ENCODE assay signal across 8 cellular contexts in the genomic region with DNA sequence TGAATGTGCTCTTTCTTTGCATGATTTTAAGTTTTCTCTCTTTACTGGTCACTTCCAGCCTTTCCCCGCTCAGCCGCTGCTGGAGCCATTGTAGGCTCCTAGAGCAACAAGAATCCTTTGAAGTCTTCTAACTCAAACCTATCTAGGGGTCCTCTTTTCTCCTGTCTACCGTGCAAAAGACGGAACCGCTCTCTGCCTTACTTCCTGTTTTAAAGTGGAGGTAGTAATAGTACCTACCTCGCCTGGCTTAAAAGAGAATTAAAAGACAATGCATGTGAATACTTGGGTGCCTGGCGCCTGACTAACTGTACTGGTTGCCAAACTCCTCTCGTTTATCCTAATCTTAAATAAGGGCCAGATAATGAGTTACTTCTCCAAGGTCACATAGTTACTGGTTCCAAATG. TPM values are rescaled to one million over a fixed set of nuclear protein-coding genes. Genes with fewer than 3 reads are reported as not detected.
A peak's percentile ranks its signal among the peaks of the same experiment; 100 is the strongest.
DNase-seq lines count a peak whose midpoint lies in the region; TF ChIP-seq lines count a peak whose summit lies in the region.

No MANE protein-coding gene starts in this region.

- peak overlapping the region; percentile 95 for H3K27ac Mint-ChIP-seq in progenitor cell of endocrine pancreas

- CTCF ChIA-PET in SK-N-SH (lab: Yijun Ruan, JAX) = interaction anchor here (2.0 kb wide), 1 partner anchor 11 kb away, joined by 21 read pairs; no protein-coding TSS in a partner anchor

- peaks cover 0 to 24% (median 8%) of the 10 kb centered on the region in 11 experiments; a peak in 8 of 22 replicates for H3K36me3 ChIP-seq in BLaER1 treated with 17β-estradiol and CSF1 and Interleukin-3, amounts not matched to agents 10 nM and 100 nM
- H3K36me3 ChIP-seq in H7 (replicated peaks; ENCODE audit: control insufficient read depth, insufficient read depth, low read length) (no peaks in the 10 kb centered on the region; the same call in 1 of the 2 replicates), SK-N-SH (replicated peaks in 1 of 2; ENCODE audit: control insufficient read depth in 1 of 2, insufficient read depth in 2 of 2, low read length in 1 of 2) (peaks cover 0 to 6% of the 10 kb centered on the region in 2 experiments), esophagus muscularis mucosa (peaks cover 0 to 4% (median 0%) of the 10 kb centered on the region in 4 donors)

- H3K27me3 ChIP-seq in BLaER1 treated with 17β-estradiol and CSF1 and Interleukin-3, amounts not matched to agents 10 nM and 100 nM = no peaks in the 10 kb centered on the region; a peak in 1 of 22 replicates
- H3K27me3 ChIP-seq in H7 (ENCODE audit: control insufficient read depth, insufficient read depth, low read length) = no peaks in the 10 kb centered on the region
- no peaks in the 10 kb centered on the region for H3K27me3 ChIP-seq in SK-N-SH (ENCODE audit: insufficient read depth)
- H3K27me3 ChIP-seq in esophagus muscularis mucosa = peaks cover 0 to 14% (median 0%) of the 10 kb centered on the region in 4 donors

- peak overlapping the region; percentile 95 for H3K4me3 Mint-ChIP-seq in progenitor cell of endocrine pancreas (ENCODE audit: low read depth)

- no peak for TF ChIP-seq POLR2A in esophagus muscularis mucosa (IDR thresholded peaks at IDR 0.05; ENCODE audit: low read depth)

- no peaks in the 10 kb centered on the region for H3K27me3 Mint-ChIP-seq in progenitor cell of endocrine pancreas

- no peaks in the 10 kb centered on the region for H3K9me3 Mint-ChIP-seq in progenitor cell of endocrine pancreas (ENCODE audit: low read depth)

- H3K36me3 Mint-ChIP-seq in progenitor cell of endocrine pancreas (ENCODE audit: insufficient read depth) = peaks cover 2% of the 10 kb centered on the region

- intact Hi-C loops in esophagus muscularis mucosa (cut with DNase I) = loop anchor here (10.0 kb wide), 1 partner anchor 141 kb away; a partner anchor contains a TSS

- H3K9me3 ChIP-seq in BLaER1 treated with 17β-estradiol and CSF1 and Interleukin-3, amounts not matched to agents 10 nM and 100 nM (replicated peaks in 1 of 11) = no peaks in the 10 kb centered on the region
- H3K9me3 ChIP-seq in SK-N-SH = no peaks in the 10 kb centered on the region
- H3K9me3 ChIP-seq in esophagus muscularis mucosa = no peaks in the 10 kb centered on the region

- peak overlapping the region; percentile 72 for H2AFZ ChIP-seq in SK-N-SH (ENCODE audit: low read depth)

- peaks cover 22 to 31% (median 26%) of the 10 kb centered on the region in 10 experiments for H3K4me1 ChIP-seq in BLaER1 treated with 17β-estradiol and CSF1 and Interleukin-3, amounts not matched to agents 10 nM and 100 nM
- H3K4me1 ChIP-seq in SK-N-SH (ENCODE audit: control insufficient read depth in 1 of 2, insufficient read depth in 2 of 2, low read depth in 1 of 2, low read length in 1 of 2) (peaks cover 8 to 17% of the 10 kb centered on the region in 2 experiments; a peak in 3 of 4 replicates), esophagus muscularis mucosa (peaks cover 27 to 38% (median 36%) of the 10 kb centered on the region in 4 donors)

- peak overlapping the region; percentile 80 to 88 (median 85) for H3K9ac ChIP-seq in BLaER1 treated with 17β-estradiol and CSF1 and Interleukin-3, amounts not matched to agents 10 nM and 100 nM
- H3K9ac ChIP-seq in SK-N-SH = peak overlapping the region; percentile 73

- H3K4me2 ChIP-seq in BLaER1 treated with 17β-estradiol and CSF1 and Interleukin-3, amounts not matched to agents 10 nM and 100 nM = peak overlapping the region; percentile 87 to 98 (median 92)
- peak overlapping the region; percentile 96 for H3K4me2 ChIP-seq in SK-N-SH

- DNase-seq in H7 (no peak), SK-N-SH (no peak), esophagus muscularis mucosa (ENCODE audit: extremely low spot score) (no peak), progenitor cell of endocrine pancreas (ENCODE audit: low spot score, unreplicated experiment) (no peak), COLO668 (lab: John Stamatoyannopoulos, UW; ENCODE audit: unreplicated experiment) (no peak), AG20443 (ENCODE audit: low spot score) (no peak), HT-29 (ENCODE audit: low spot score) (no peak)

- H3K79me2 ChIP-seq in SK-N-SH (ENCODE audit: insufficient read depth) = peaks cover 51% of the 10 kb centered on the region

- H4K20me1 ChIP-seq in BLaER1 treated with 17β-estradiol and CSF1 and Interleukin-3, amounts not matched to agents 10 nM and 100 nM = peaks cover 0 to 41% (median 21%) of the 10 kb centered on the region in 11 experiments; a peak in 17 of 22 replicates
- H4K20me1 ChIP-seq in SK-N-SH (ENCODE audit: insufficient read depth) = peaks cover 15% of the 10 kb centered on the region; the same call in 1 of the 2 replicates

- H3F3A ChIP-seq in SK-N-SH (replicated peaks; ENCODE audit: insufficient read depth) = peaks cover 19% of the 10 kb centered on the region

- POLR2A ChIA-PET in SK-N-SH (lab: Yijun Ruan, JAX) = interaction anchor here (0.6 to 0.9 kb wide), 2 partner anchors 126 to 130 kb away, joined by 3 read pairs; no protein-coding TSS in a partner anchor

- no peak for TF ChIP-seq CTCF in SK-N-SH (IDR thresholded peaks at IDR 0.05)
- no peak for TF ChIP-seq CTCF in esophagus muscularis mucosa (IDR thresholded peaks at IDR 0.05)
- no peak for TF ChIP-seq CTCF in progenitor cell of endocrine pancreas (IDR thresholded peaks at IDR 0.05; ENCODE audit: unreplicated experiment)

- TF ChIP-seq EP300 in SK-N-SH (IDR thresholded peaks at IDR 0.05; ENCODE audit: borderline replicate concordance in 1 of 2, low read depth in 1 of 2, low read length in 1 of 2) (no peak), esophagus muscularis mucosa (IDR thresholded peaks at IDR 0.05) (no peak)

- TF ChIP-seq RAD21 in SK-N-SH (IDR thresholded peaks at IDR 0.05; ENCODE audit: low read length) = no peak

- peaks cover 24% of the 10 kb centered on the region for H3K4me1 Mint-ChIP-seq in progenitor cell of endocrine pancreas (ENCODE audit: low read depth)

- WGBS in SK-N-SH (ENCODE audit: low lambda C conversion rate) = 2% methylated on average over 8 of the region's 8 CpGs
- WGBS in esophagus muscularis mucosa = 2% methylated on average over 8 of the region's 8 CpGs

- H3K4me3 ChIP-seq in BLaER1 treated with 17β-estradiol and CSF1 and Interleukin-3, amounts not matched to agents 10 nM and 100 nM = peak overlapping the region; percentile 66 to 97 (median 86)
- H3K4me3 ChIP-seq in H7 (ENCODE audit: insufficient read depth, low read depth, low read length) (peak overlapping the region; percentile 95), SK-N-SH (ENCODE audit: low read depth in 2 of 2, low read length in 1 of 2) (peak overlapping the region; percentile 86 to 89), esophagus muscularis mucosa (peak overlapping the region; percentile 60 to 99 (median 84))

- no peaks in the 10 kb centered on the region for H3K9me2 ChIP-seq in SK-N-SH

- H3K27ac ChIP-seq in BLaER1 treated with 17β-estradiol and CSF1 and Interleukin-3, amounts not matched to agents 10 nM and 100 nM = peak overlapping the region; percentile 36 to 92 (median 80); a peak in 21 of 22 replicates
- peak overlapping the region; percentile 74 to 89 for H3K27ac ChIP-seq in SK-N-SH (ENCODE audit: low read depth in 2 of 2, low read length in 1 of 2)
- peak overlapping the region; percentile 79 to 89 (median 85) for H3K27ac ChIP-seq in esophagus muscularis mucosa (replicated peaks in 1 of 4)

TF ChIP-seq in SK-N-SH, 30 proteins besides CTCF, POLR2A, EP300 and RAD21:
- TF ChIP-seq ELF1 (IDR thresholded peaks at IDR 0.05) = no peak

RNA-seq across cellular contexts. Expression of a gene that starts 0.6 kb away (rescaled TPM):
- total RNA-seq in H7 (2014; rRNA removed; shearing (Covaris generic)) = 47.6 and 52.0 TPM in 2 replicates
- 46.7 and 49.6 TPM in 2 replicates for polyA plus RNA-seq in SK-N-SH (2012; rRNA removed)
- 46.2 and 46.7 TPM in 2 replicates for polyA plus RNA-seq in SK-N-SH (2012; cell fraction: cytosol; rRNA removed)
- polyA plus RNA-seq in SK-N-SH (2012; cell fraction: nucleus; rRNA removed) = 28.3 and 45.0 TPM in 2 replicates
- total RNA-seq in esophagus muscularis mucosa (10 to 100 TPM; 21.6 to 28.6 (median 27.2) TPM), progenitor cell of endocrine pancreas (50.9 and 53.7 TPM in 2 replicates)
- total RNA-seq in HT-29 (2014; rRNA removed; shearing (Covaris generic)) = 19.1 and 20.2 TPM in 2 replicates

RNA-seq across cellular contexts. Expression of a gene that starts 32.3 kb away (rescaled TPM):
- 10.7 and 15.0 TPM in 2 replicates for total RNA-seq in H7 (2014; rRNA removed; shearing (Covaris generic))
- 2.4 and 3.2 TPM in 2 replicates for polyA plus RNA-seq in SK-N-SH (2012; rRNA removed)
- 1.2 and 1.9 TPM in 2 replicates for polyA plus RNA-seq in SK-N-SH (2012; cell fraction: cytosol; rRNA removed)
- 11.1 and 13.7 TPM in 2 replicates for polyA plus RNA-seq in SK-N-SH (2012; cell fraction: nucleus; rRNA removed)
- total RNA-seq in esophagus muscularis mucosa = under 1 TPM in 1 of 4 donors, not detected in 3; 0.39 TPM
- 11.4 and 12.2 TPM in 2 replicates for total RNA-seq in progenitor cell of endocrine pancreas
- total RNA-seq in HT-29 (2014; rRNA removed; shearing (Covaris generic)) = 0.15 TPM in 1 of 2 replicates, not detected in the other
